8 cellular contexts compared by ENCODE assay signal in the genomic region with DNA sequence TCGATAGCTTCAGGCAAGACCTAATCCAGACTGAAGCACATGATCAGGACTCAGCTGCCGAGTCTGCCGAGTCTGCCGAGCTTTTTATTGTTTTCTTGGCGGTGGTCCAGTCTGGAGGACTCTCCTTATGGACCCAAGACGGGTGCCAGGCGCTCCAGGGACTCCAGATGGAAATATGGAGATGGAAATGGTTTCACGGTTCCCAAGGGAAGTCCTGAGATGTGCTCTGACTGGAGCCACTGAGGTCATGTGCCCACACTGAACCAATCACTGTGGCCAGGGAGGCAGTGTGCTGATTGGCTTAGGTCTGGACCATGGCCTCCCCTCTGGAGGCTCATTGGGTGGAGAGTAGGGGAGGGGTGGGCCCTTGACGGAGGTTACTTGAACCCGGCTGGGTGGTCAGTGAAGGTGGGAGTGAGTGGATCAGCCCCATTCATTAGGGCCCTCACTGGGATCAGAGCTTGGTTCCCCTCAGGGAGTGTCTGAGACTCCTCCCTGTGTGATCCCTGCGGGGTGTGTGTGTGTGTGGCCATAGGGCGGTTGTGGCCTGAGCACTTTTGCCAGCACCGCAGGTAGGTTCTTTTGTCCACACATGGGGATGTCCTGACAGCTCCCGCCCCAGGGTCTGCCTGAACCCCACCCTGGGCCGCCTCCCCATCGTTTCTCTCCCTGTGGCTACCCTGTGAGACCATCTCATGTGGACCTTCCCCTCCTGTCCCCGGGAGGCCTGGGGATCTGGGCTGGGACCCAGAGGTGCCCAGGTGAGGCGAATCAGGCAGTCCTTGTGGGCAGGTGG. TPM values are rescaled to one million over a fixed set of nuclear protein-coding genes. Genes with fewer than 3 reads are reported as not detected.
DNase-seq lines count a peak whose midpoint lies in the region; ATAC-seq, FAIRE-seq and TF ChIP-seq lines count a peak whose summit lies in the region.

No MANE protein-coding gene starts in this region.

- no peak overlapping the region for H3K4me3 ChIP-seq in PC-3 (ENCODE audit: low read length)
- H3K4me3 ChIP-seq in iPS-20b (ENCODE audit: low read length) = peak overlapping the region; percentile 10; the same call in 1 of the 2 replicates

- DNase-seq in COLO829 (ENCODE audit: low spot score) (peak; percentile 65), LoVo (ENCODE audit: low spot score) (peak; percentile 92), PC-3 (peak; percentile 52), HTR-8/SVneo (ENCODE audit: insufficient read length, low spot score) (no peak), epidermal melanocyte (ENCODE audit: insufficient read length, low spot score) (no peak)

- ATAC-seq in PC-3 = peak; percentile 83
- no peak for ATAC-seq in HG02610 (IDR thresholded peaks at IDR 0.05; ENCODE audit: unreplicated experiment)
- ATAC-seq in HG02588 (IDR thresholded peaks at IDR 0.05; ENCODE audit: unreplicated experiment) = no peak

- CTCF ChIA-PET in PC-3 (lab: Charles Lee) = interaction anchor here (1.1 kb wide), 1 partner anchor 41 kb away, joined by 3 read pairs; no protein-coding TSS in a partner anchor

- no peaks in the 10 kb centered on the region for H3K4me1 ChIP-seq in PC-3 (ENCODE audit: insufficient read depth, low read length)
- H3K4me1 ChIP-seq in iPS-20b (ENCODE audit: insufficient read depth, low read length) = peaks cover 4% of the 10 kb centered on the region; the same call in 1 of the 2 replicates

- no TSS peak for BruUV-seq in PC-3 (replicated peaks; lab: Mats Ljungman, UMichigan)

- H4K20me1 ChIP-seq in PC-3 (ENCODE audit: low read length) = no peaks in the 10 kb centered on the region

- H3K9ac ChIP-seq in PC-3 (ENCODE audit: low read length) = no peak overlapping the region
- no peak overlapping the region for H3K9ac ChIP-seq in iPS-20b (ENCODE audit: low read depth, low read length)

- H3K27me3 ChIP-seq in PC-3 (ENCODE audit: low read length) = no peaks in the 10 kb centered on the region
- H3K27me3 ChIP-seq in iPS-20b (ENCODE audit: insufficient read depth, low read length) = no peaks in the 10 kb centered on the region

- no peak for FAIRE-seq in HTR-8/SVneo (lab: Jason Lieb, UNC)

- no peaks in the 10 kb centered on the region for H3K9me2 ChIP-seq in PC-3 (replicated peaks; ENCODE audit: low read length)

- no peak overlapping the region for H2AFZ ChIP-seq in PC-3 (ENCODE audit: low read length)

- intact Hi-C loops in PC-3 (cut with micrococcal nuclease) = no loop called here

- no peaks in the 10 kb centered on the region for H3F3A ChIP-seq in PC-3 (ENCODE audit: low read length, unreplicated experiment)

- no peaks in the 10 kb centered on the region for H3K79me2 ChIP-seq in PC-3 (ENCODE audit: low read length)

- H3K27ac ChIP-seq in PC-3 (ENCODE audit: low read length) (no peak overlapping the region), iPS-20b (ENCODE audit: low read length) (no peak overlapping the region)

- peaks cover 21% of the 10 kb centered on the region for H3K36me3 ChIP-seq in PC-3 (ENCODE audit: low read depth, low read length)
- H3K36me3 ChIP-seq in iPS-20b (ENCODE audit: insufficient read depth, low read depth, low read length) = no peaks in the 10 kb centered on the region

- H3K9me3 ChIP-seq in PC-3 (ENCODE audit: low read length) (no peaks in the 10 kb centered on the region), iPS-20b (ENCODE audit: insufficient read depth, low read depth, low read length) (no peaks in the 10 kb centered on the region)

- H3K4me2 ChIP-seq in PC-3 (ENCODE audit: low read length) = no peak overlapping the region

- TF ChIP-seq CTCF in PC-3 (conservative IDR thresholded peaks at IDR 0.05; ENCODE audit: low read depth, low read length) = no peak

- POLR2A ChIA-PET in PC-3 (lab: Charles Lee; ENCODE audit: unreplicated experiment) = no interaction called here

RNA-seq across cellular contexts. Expression of gene RPS6KA4, which starts 14.0 kb away (rescaled TPM):
- 148 and 189 TPM in 2 replicates for total RNA-seq in PC-3 (2014; rRNA removed)

RNA-seq across cellular contexts. Expression of gene CCDC88B, which starts 33.0 kb away (rescaled TPM):
- 19.6 and 21.0 TPM in 2 replicates for total RNA-seq in PC-3 (2014; rRNA removed)

RNA-seq across cellular contexts. Expression of gene PRDX5, which starts 55.1 kb away (rescaled TPM):
- total RNA-seq in PC-3 (2014; rRNA removed) = 467 and 585 TPM in 2 replicates

RNA-seq across cellular contexts. Expression of gene TRMT112, which starts 55.6 kb away (rescaled TPM):
- 812 and 815 TPM in 2 replicates for total RNA-seq in PC-3 (2014; rRNA removed)

Comparison
In these comparisons a context has a peak if more than half of its experiments do, and no peak if none do; other contexts are left out.
1. DNase-seq: peak in COLO829 (single experiment), LoVo (single experiment) and PC-3 (single experiment); none in HTR-8/SVneo (single experiment) and epidermal melanocyte (single experiment).